In the genomic region with DNA sequence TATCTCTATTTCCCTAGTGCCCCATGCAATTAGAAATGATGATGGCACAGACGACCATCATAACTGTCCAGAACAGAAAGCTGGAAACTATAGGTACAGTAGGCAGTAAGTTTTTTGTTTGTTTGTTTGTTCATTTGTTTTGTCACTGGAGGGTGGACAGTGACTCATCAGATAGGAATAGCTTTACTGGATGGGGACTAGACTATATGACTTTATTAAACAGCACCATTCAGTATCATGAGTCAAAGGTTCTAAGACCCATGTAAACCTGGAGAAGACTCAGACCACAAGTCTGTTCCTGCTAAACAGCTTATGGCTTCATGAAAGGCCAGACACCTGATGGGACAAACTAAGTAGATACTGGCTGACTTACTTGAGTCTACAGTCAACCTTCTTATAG, we compare ENCODE assay signal across 22 cellular contexts. TPM values are rescaled to one million over a fixed set of nuclear protein-coding genes. Genes with fewer than 3 reads are reported as not detected.
DNase-seq lines count a peak whose midpoint lies in the region; ATAC-seq, FAIRE-seq and TF ChIP-seq lines count a peak whose summit lies in the region.
"Had no signal": no experiment of that assay in that cellular context is flagged by ENCODE, and none has a peak within 500 bp of the region (broad histone marks: within the 10 kb centered on the region; RNA-seq: fewer than 3 reads in every experiment).

No MANE protein-coding gene starts in this region.

- H3K9me3 ChIP-seq in Panc1 (ENCODE audit: control insufficient read depth, insufficient read depth, low read depth, low read length) (no peaks in the 10 kb centered on the region), smooth muscle cell (replicated peaks; ENCODE audit: low read depth) (no peaks in the 10 kb centered on the region)
- H3K9me3 ChIP-seq: BE2C had no signal

- no peak overlapping the region for H3K4me3 Mint-ChIP-seq in activated naive CD4-positive, alpha-beta T cell treated with anti-CD3 and anti-CD28 coated beads for 36 hours
- H3K4me3 Mint-ChIP-seq: CD4-positive, alpha-beta T cell had no signal

- H2AFZ ChIP-seq in smooth muscle cell (ENCODE audit: low read depth), result no peak overlapping the region
- H2AFZ ChIP-seq: GM23248 had no signal

- H4K20me1 ChIP-seq in smooth muscle cell (ENCODE audit: low read depth), result no peaks in the 10 kb centered on the region

- peaks cover 5% of the 10 kb centered on the region for H3F3A ChIP-seq in smooth muscle cell (ENCODE audit: low read depth)

- H3K4me2 ChIP-seq in smooth muscle cell, result no peak overlapping the region

- H3K9ac ChIP-seq in smooth muscle cell (ENCODE audit: low read depth), result no peak overlapping the region
- H3K9ac ChIP-seq: GM23248 had no signal

- H3K4me1 ChIP-seq in Panc1 (ENCODE audit: control insufficient read depth, insufficient read depth, low read length) (peaks cover 6% of the 10 kb centered on the region), smooth muscle cell (ENCODE audit: low read depth) (no peaks in the 10 kb centered on the region)
- H3K4me1 ChIP-seq: BE2C had no signal

- CTCF ChIA-PET in Panc1 (lab: Charles Lee), result no interaction called here
- CTCF ChIA-PET in activated naive CD4-positive, alpha-beta T cell treated with anti-CD3 and anti-CD28 coated beads for 36 hours (lab: Charles Lee), result no interaction called here

- TF ChIP-seq CTCF in Panc1 (IDR thresholded peaks at IDR 0.05), result no peak
- TF ChIP-seq CTCF in bronchial epithelial cell (IDR thresholded peaks at IDR 0.05; ENCODE audit: insufficient read depth, low read length, severe bottlenecking), result no peak
- TF ChIP-seq CTCF in smooth muscle cell (IDR thresholded peaks at IDR 0.05; ENCODE audit: borderline replicate concordance, insufficient read depth, poor library complexity, severe bottlenecking), result no peak

- no peak for FAIRE-seq in bronchial epithelial cell (lab: Jason Lieb, UNC)
- FAIRE-seq: G401.6, GM12891, GM19239, H54, HTR-8/SVneo had no signal

- no peaks in the 10 kb centered on the region for H3K36me3 Mint-ChIP-seq in activated naive CD4-positive, alpha-beta T cell treated with anti-CD3 and anti-CD28 coated beads for 36 hours (ENCODE audit: low read depth)
- H3K36me3 Mint-ChIP-seq: IgD-negative memory B cell had no signal

- H3K27ac ChIP-seq in Panc1 (ENCODE audit: low read length), result no peak overlapping the region
- no peak overlapping the region for H3K27ac ChIP-seq in smooth muscle cell (ENCODE audit: low read depth)
- H3K27ac ChIP-seq: C4-2B, GM23248 had no signal

- in situ Hi-C loops in Panc1 (cut with HindIII; ENCODE audit: low pct_unique_long_range_greater_than_20kb, low sequenced_read_pairs), result no loop called here

- 86% methylated on average over 1 of the region's 1 CpG for WGBS in smooth muscle cell (ENCODE audit: low lambda C conversion rate)

- H3K36me3 ChIP-seq in Panc1 (ENCODE audit: control insufficient read depth, insufficient read depth, low read length) (no peaks in the 10 kb centered on the region), bronchial epithelial cell (ENCODE audit: control insufficient read depth, insufficient read depth, low read length) (no peaks in the 10 kb centered on the region), smooth muscle cell (ENCODE audit: low read depth) (no peaks in the 10 kb centered on the region)
- H3K36me3 ChIP-seq: BE2C had no signal

- no peak overlapping the region for H3K27ac Mint-ChIP-seq in activated naive CD4-positive, alpha-beta T cell treated with anti-CD3 and anti-CD28 coated beads for 36 hours
- H3K27ac Mint-ChIP-seq: CD4-positive, alpha-beta T cell; IgD-negative memory B cell had no signal

- H3K4me3 ChIP-seq in Panc1 (ENCODE audit: low read depth in 2 of 2, low read length in 2 of 2) (no peak overlapping the region), bronchial epithelial cell (ENCODE audit: low read depth, low read length) (no peak overlapping the region), smooth muscle cell (no peak overlapping the region)
- H3K4me3 ChIP-seq: GM23248 had no signal

- H3K27me3 ChIP-seq in Panc1 (ENCODE audit: control insufficient read depth, insufficient read depth, low read length), result no peaks in the 10 kb centered on the region
- no peaks in the 10 kb centered on the region for H3K27me3 ChIP-seq in bronchial epithelial cell (ENCODE audit: control insufficient read depth, insufficient read depth, low read length)
- no peaks in the 10 kb centered on the region for H3K27me3 ChIP-seq in smooth muscle cell (ENCODE audit: low read depth)
- H3K27me3 ChIP-seq: BE2C had no signal

- peaks cover 19% of the 10 kb centered on the region for H3K4me1 Mint-ChIP-seq in activated naive CD4-positive, alpha-beta T cell treated with anti-CD3 and anti-CD28 coated beads for 36 hours (ENCODE audit: low read depth)
- H3K4me1 Mint-ChIP-seq: IgD-negative memory B cell had no signal

- DNase-seq in ELR (ENCODE audit: low read depth), result peak; percentile 21
- DNase-seq in LHCN-M2 (ENCODE audit: low read depth), result peak; percentile 21
- peak; percentile 73 for DNase-seq in Panc1 (ENCODE audit: low read depth, low spot score)
- DNase-seq in bronchial epithelial cell (ENCODE audit: low read depth), result peak; percentile 4
- no peak for DNase-seq in smooth muscle cell (lab: John Stamatoyannopoulos, UW; ENCODE audit: unreplicated experiment)
- DNase-seq in activated naive CD4-positive, alpha-beta T cell treated with anti-CD3 and anti-CD28 coated beads for 36 hours, result no peak
- DNase-seq in COLO668 (lab: John Stamatoyannopoulos, UW; ENCODE audit: unreplicated experiment), result no peak
- DNase-seq: ACHN; BE2C; CD4-positive, alpha-beta T cell; DMS153; DND-41; EL; GM23248; KG1 had no signal

- intact Hi-C loops in Panc1 (cut with micrococcal nuclease; ENCODE audit: unreplicated experiment), result no loop called here
- intact Hi-C loops in activated naive CD4-positive, alpha-beta T cell treated with anti-CD3 and anti-CD28 coated beads for 36 hours (cut with micrococcal nuclease), result no loop called here

- H3K9me3 Mint-ChIP-seq in activated naive CD4-positive, alpha-beta T cell treated with anti-CD3 and anti-CD28 coated beads for 36 hours, result no peaks in the 10 kb centered on the region
- H3K9me3 Mint-ChIP-seq: CD4-positive, alpha-beta T cell; IgD-negative memory B cell had no signal

- POLR2A ChIA-PET in Panc1 (lab: Charles Lee), result interaction anchor here (0.5 kb wide), 1 partner anchor 19 kb away, joined by 5 read pairs; no protein-coding TSS in a partner anchor

- no peaks in the 10 kb centered on the region for H3K79me2 ChIP-seq in smooth muscle cell (ENCODE audit: low read depth)

- no TSS peak for BruUV-seq in Panc1 (replicated peaks; lab: Mats Ljungman, UMichigan)

- ATAC-seq in Panc1, result peak; percentile 83

- H3K27me3 Mint-ChIP-seq in activated naive CD4-positive, alpha-beta T cell treated with anti-CD3 and anti-CD28 coated beads for 36 hours (ENCODE audit: low read depth), result peaks cover 32% of the 10 kb centered on the region

RNA-seq across cellular contexts. Expression of a gene that starts 38.4 kb away (rescaled TPM):
- total RNA-seq in LHCN-M2 (2014; rRNA removed) (0.17 TPM in 1 of 2 replicates, not detected in the other), Panc1 (2021; ENCODE audit: unreplicated experiment) (0.51 TPM), bronchial epithelial cell (1.3 and 5.1 TPM in 2 replicates), smooth muscle cell (0.31 and 1.0 TPM in 2 replicates)
- 0.40 TPM for polyA plus RNA-seq in LHCN-M2 (2012)
- polyA plus RNA-seq in Panc1 (2012; ENCODE audit: insufficient read length), result 0.27 TPM
- polyA plus RNA-seq in smooth muscle cell, result 1.1 TPM in 2 replicates
- total RNA-seq in activated naive CD4-positive, alpha-beta T cell treated with anti-CD3 and anti-CD28 coated beads for 36 hours, result not detected
- total RNA-seq: CD4-positive, alpha-beta T cell; GM23248 had no signal
- polyA plus RNA-seq: GM23248, IgD-negative memory B cell had no signal

Comparison
In these comparisons a context has a peak if more than half of its experiments do, and no peak if none do; other contexts are left out.
1. DNase-seq: peak in ELR (single experiment), LHCN-M2 (single experiment), Panc1 (single experiment) and bronchial epithelial cell (single experiment); none in smooth muscle cell (single experiment), activated naive CD4-positive, alpha-beta T cell treated with anti-CD3 and anti-CD28 coated beads for 36 hours (single experiment) and COLO668 (single experiment).